In the genomic region with DNA sequence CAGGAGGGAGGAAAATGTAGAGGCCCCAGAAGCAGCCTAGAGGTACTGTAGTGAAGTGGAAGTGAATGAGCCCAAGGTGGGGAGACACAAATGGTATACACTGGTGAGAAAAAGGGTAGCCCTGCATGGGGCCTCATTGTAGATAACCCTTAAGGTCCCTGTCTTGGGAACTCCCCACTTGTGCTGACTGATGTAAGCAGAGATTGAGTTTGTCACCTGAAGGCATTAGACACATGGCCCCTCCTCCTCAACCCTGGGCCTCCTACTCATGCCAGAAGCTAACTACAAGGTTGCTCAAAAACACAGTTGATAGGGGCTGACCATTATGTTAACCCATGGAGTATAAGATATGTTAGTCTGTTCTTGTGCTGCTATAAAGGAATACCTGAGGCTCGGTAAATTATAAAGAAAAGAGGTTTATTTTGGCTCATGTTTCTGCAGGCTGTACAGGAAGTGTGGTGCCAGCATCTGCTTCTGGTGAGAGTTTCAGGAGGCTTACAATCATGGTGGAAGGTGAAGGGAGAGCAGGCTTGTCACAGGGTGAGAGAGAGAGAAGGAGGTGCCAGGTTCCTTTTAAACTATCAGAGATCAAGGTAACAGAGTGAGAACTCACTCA, we compare ENCODE assay signal across 30 cellular contexts.
DNase-seq lines count a peak whose midpoint lies in the region; ATAC-seq and TF ChIP-seq lines count a peak whose summit lies in the region.
"Had no signal": no experiment of that assay in that cellular context is flagged by ENCODE, and none has a peak within 500 bp of the region (broad histone marks: within the 10 kb centered on the region; RNA-seq: fewer than 3 reads in every experiment).

No MANE protein-coding gene starts in this region.

- no peak for TF ChIP-seq POLR2A in gastrocnemius medialis (IDR thresholded peaks at IDR 0.05)

- H3K4me1 ChIP-seq in right atrium auricular region (peaks cover 0 to 55% of the 10 kb centered on the region in 2 donors), gastrocnemius medialis (peaks cover 0 to 20% of the 10 kb centered on the region in 2 donors), osteoblast (ENCODE audit: insufficient read depth, low read length) (peaks cover 12% of the 10 kb centered on the region)
- H3K4me1 ChIP-seq: adrenal gland had no signal

- H2AFZ ChIP-seq in osteoblast (ENCODE audit: low read length), result no peak overlapping the region
- H2AFZ ChIP-seq: PC-9 had no signal

- TF ChIP-seq CTCF in right atrium auricular region (IDR thresholded peaks at IDR 0.05) (no peak), chondrocyte (IDR thresholded peaks at IDR 0.05) (no peak), gastrocnemius medialis (IDR thresholded peaks at IDR 0.05 in 4 of 5, conservative IDR thresholded peaks at IDR 0.05 in 1 of 5) (no peak), osteoblast (IDR thresholded peaks at IDR 0.05; ENCODE audit: extremely low read depth, low read depth, low read length) (no peak)

- no peaks in the 10 kb centered on the region for H3K36me3 ChIP-seq in right atrium auricular region
- H3K36me3 ChIP-seq in gastrocnemius medialis, result no peaks in the 10 kb centered on the region
- H3K36me3 ChIP-seq in osteoblast (ENCODE audit: insufficient read depth, low read length), result no peaks in the 10 kb centered on the region
- H3K36me3 ChIP-seq: adrenal gland, BLaER1, brain microvascular endothelial cell, transverse colon, WERI-Rb-1 had no signal

- no peaks in the 10 kb centered on the region for H3K27me3 ChIP-seq in right atrium auricular region
- H3K27me3 ChIP-seq in gastrocnemius medialis, result no peaks in the 10 kb centered on the region
- H3K27me3 ChIP-seq in osteoblast (ENCODE audit: insufficient read depth, low read length), result no peaks in the 10 kb centered on the region
- H3K27me3 ChIP-seq: adrenal gland, BLaER1, brain microvascular endothelial cell, transverse colon had no signal

- H3K27me3 Mint-ChIP-seq in chondrocyte (ENCODE audit: low read depth), result no peaks in the 10 kb centered on the region
- H3K27me3 Mint-ChIP-seq: naive B cell had no signal

- H3K4me1 Mint-ChIP-seq in chondrocyte (ENCODE audit: low read depth), result peaks cover 51% of the 10 kb centered on the region
- H3K4me1 Mint-ChIP-seq: naive B cell had no signal

- no peaks in the 10 kb centered on the region for H3K36me3 Mint-ChIP-seq in chondrocyte (ENCODE audit: low read depth)

- H3K4me3 Mint-ChIP-seq in chondrocyte (ENCODE audit: unreplicated experiment), result no peak overlapping the region
- H3K4me3 Mint-ChIP-seq: HFFc6, naive B cell had no signal

- no peak overlapping the region for H3K4me2 ChIP-seq in osteoblast (ENCODE audit: insufficient read depth, low read length)
- H3K4me2 ChIP-seq: BLaER1, PC-9 had no signal

- no peaks in the 10 kb centered on the region for H3K9me3 ChIP-seq in right atrium auricular region
- H3K9me3 ChIP-seq in gastrocnemius medialis, result no peaks in the 10 kb centered on the region
- H3K9me3 ChIP-seq in osteoblast (ENCODE audit: low read depth, low read length), result no peaks in the 10 kb centered on the region
- H3K9me3 ChIP-seq: adrenal gland, transverse colon had no signal

- peaks cover 9% of the 10 kb centered on the region for H3K9me3 Mint-ChIP-seq in chondrocyte (ENCODE audit: low read depth)
- H3K9me3 Mint-ChIP-seq: HFFc6 had no signal

- no peaks in the 10 kb centered on the region for H3K79me2 ChIP-seq in osteoblast (ENCODE audit: insufficient read depth, low read length)

- peak overlapping the region; percentile 5 for H3K27ac Mint-ChIP-seq in chondrocyte (ENCODE audit: unreplicated experiment)
- H3K27ac Mint-ChIP-seq: HFFc6 had no signal

- H4K20me1 ChIP-seq in osteoblast (ENCODE audit: insufficient read depth, low read length), result no peaks in the 10 kb centered on the region
- H4K20me1 ChIP-seq: BLaER1 had no signal

- DNase-seq in right atrium auricular region (ENCODE audit: low spot score) (no peak), Right ventricle myocardium superior (no peak), chondrocyte (ENCODE audit: low spot score) (no peak), gastrocnemius medialis (no peak), osteoblast (ENCODE audit: insufficient read length, low spot score, missing footprints) (no peak), dermis blood vessel endothelial cell (no peak)
- DNase-seq: activated CD4-positive, alpha-beta T cell treated with anti-CD3 and anti-CD28 coated beads for 48 hours; activated naive CD4-positive, alpha-beta T cell; activated T-cell treated with anti-CD3 and anti-CD28 coated beads, Interleukin-2, amount 50 U/mL, for 48 hours; adrenal gland; brain microvascular endothelial cell; COR-L47; DMS79 treated with DMSO at 0.1 percent for 48 hours; effector memory CD4-positive, alpha-beta T cell; GF-D8; head of caudate nucleus; HFFc6; Karpas-422; naive B cell; NCI-H1694 treated with DMSO at 0.1 percent for 48 hours; NCI-H510A; NK-92 treated with Interleukin-12 subunit alpha and Interleukin-12 subunit beta, amount 100 ng/mL, for 24 hours; nucleus accumbens; PC-9; SHP77 treated with DMSO at 0.1 percent for 48 hours; stimulated activated naive CD8-positive, alpha-beta T cell treated with anti-CD3 and anti-CD28 coated beads, Interleukin-15, Interleukin-2, amounts not matched to agents 100 U/mL and 50 U/mL, for 24 hours; transverse colon; WERI-Rb-1 had no signal

- in situ Hi-C loops in gastrocnemius medialis (cut with MboI; ENCODE audit: low sequenced_read_pairs in 4 of 4), result no loop called here

- ATAC-seq in Right ventricle myocardium superior (ENCODE audit: poor library complexity) (no peak), gastrocnemius medialis (no peak), GM18861 (IDR thresholded peaks at IDR 0.05; ENCODE audit: unreplicated experiment) (no peak)
- ATAC-seq: stimulated activated naive CD8-positive, alpha-beta T cell treated with anti-CD3 and anti-CD28 coated beads, Interleukin-15, Interleukin-2, amounts not matched to agents 100 U/mL and 50 U/mL, for 24 hours had no signal

- H3K4me3 ChIP-seq in right atrium auricular region (no peak overlapping the region), gastrocnemius medialis (no peak overlapping the region), osteoblast (ENCODE audit: insufficient read depth, low read length) (no peak overlapping the region)
- H3K4me3 ChIP-seq: adrenal gland, BLaER1, PC-9, transverse colon had no signal

- H3K27ac ChIP-seq in right atrium auricular region, result peak overlapping the region; percentile 74 to 85
- peak overlapping the region; percentile 22 to 65 (median 53) for H3K27ac ChIP-seq in gastrocnemius medialis
- no peak overlapping the region for H3K27ac ChIP-seq in osteoblast (ENCODE audit: low read depth, low read length)
- H3K27ac ChIP-seq: adrenal gland, BLaER1, brain microvascular endothelial cell, PC-9, WERI-Rb-1 had no signal

- intact Hi-C loops in Right ventricle myocardium superior (cut with DNase I) (no loop called here), gastrocnemius medialis (cut with DNase I; ENCODE audit: low total_unique reads) (no loop called here)
